8 cellular contexts compared by ENCODE assay signal in the genomic region with DNA sequence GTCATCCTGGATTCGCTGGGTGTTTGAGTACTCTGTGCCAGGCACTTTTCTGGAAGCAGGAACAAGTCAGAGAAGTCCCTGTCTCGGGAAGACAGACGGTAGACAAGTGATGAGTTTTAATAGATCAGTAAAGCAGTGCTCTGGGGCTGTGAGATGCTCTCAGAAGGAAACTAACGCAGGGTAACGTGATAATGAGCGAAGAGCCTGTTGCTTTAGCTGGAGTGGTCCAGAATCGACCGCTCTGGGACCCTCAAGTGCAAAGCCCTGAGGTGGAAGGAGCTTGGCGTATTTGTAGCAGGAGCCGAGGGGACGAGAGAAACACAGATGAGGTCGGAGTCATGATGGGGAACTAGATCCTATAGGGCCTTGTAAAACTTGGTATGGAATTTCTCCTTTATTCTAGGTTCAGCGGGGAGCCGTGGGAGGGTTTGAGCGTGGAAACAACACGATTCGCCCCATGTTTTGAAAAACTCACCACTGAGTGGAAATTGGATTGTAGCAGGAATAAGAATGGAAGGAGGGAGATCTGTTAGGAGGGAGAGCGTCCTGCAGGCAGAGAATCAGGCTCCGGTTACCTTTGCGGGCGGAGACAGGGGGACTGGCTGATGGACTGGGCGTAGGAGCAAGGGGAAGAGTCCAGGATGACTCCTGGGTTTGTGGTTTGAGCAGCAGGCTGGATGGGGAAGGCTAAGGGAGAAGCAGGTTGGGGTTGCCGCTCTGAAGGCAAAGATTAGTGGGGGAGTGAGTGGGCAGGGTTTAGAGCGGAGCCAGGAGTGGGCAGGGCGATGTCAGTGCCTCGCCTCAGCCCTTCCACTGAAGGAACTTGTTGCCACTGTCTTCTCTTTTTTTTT. TPM values are rescaled to one million over a fixed set of nuclear protein-coding genes. Genes with fewer than 3 reads are reported as not detected.
DNase-seq lines count a peak whose midpoint lies in the region; ATAC-seq, FAIRE-seq and TF ChIP-seq lines count a peak whose summit lies in the region.

No MANE protein-coding gene starts in this region.

- peaks cover 2% of the 10 kb centered on the region for H3K9me1 ChIP-seq in keratinocyte (ENCODE audit: control insufficient read depth, extremely low read depth, insufficient read depth, low read length)

- peak overlapping the region; percentile 89 for H3K4me2 ChIP-seq in keratinocyte (ENCODE audit: control insufficient read depth, extremely low read depth, insufficient read depth, low read depth, low read length)

- peaks cover 0 to 8% of the 10 kb centered on the region in 2 donors for H3K27me3 Mint-ChIP-seq in CD8-positive, alpha-beta memory T cell

- no peaks in the 10 kb centered on the region for H3K27me3 ChIP-seq in CD8-positive, alpha-beta memory T cell (ENCODE audit: insufficient read depth, low read length, poor library complexity, severe bottlenecking)
- H3K27me3 ChIP-seq in keratinocyte (ENCODE audit: control insufficient read depth, extremely low read depth, insufficient read depth, low read length) (no peaks in the 10 kb centered on the region), subcutaneous abdominal adipose tissue (ENCODE audit: control insufficient read depth in 5 of 5, insufficient read depth in 4 of 5, low read length in 5 of 5) (no peaks in the 10 kb centered on the region)

- dilution Hi-C loops in keratinocyte (cut with MboI; ENCODE audit: extremely low pct_ligation_motif_present, low sequenced_read_pairs), result no loop called here

- peaks cover 37% of the 10 kb centered on the region for H3K79me2 ChIP-seq in keratinocyte (ENCODE audit: control insufficient read depth, insufficient read depth, low read length)

- TF ChIP-seq CTCF in keratinocyte (optimal IDR thresholded peaks at IDR 0.05 in 1 of 3, IDR thresholded peaks at IDR 0.05 in 1 of 3, conservative IDR thresholded peaks at IDR 0.05 in 1 of 3; ENCODE audit: extremely low read depth in 1 of 3, insufficient read depth in 2 of 3, low read length in 3 of 3), result no peak

- peaks cover 0 to 3% (median 0%) of the 10 kb centered on the region in 5 donors for H3K9me3 Mint-ChIP-seq in CD8-positive, alpha-beta memory T cell
- no peaks in the 10 kb centered on the region for H3K9me3 Mint-ChIP-seq in activated naive CD4-positive, alpha-beta T cell treated with anti-CD3 and anti-CD28 coated beads, Interleukin-2, amount 50 U/mL, for 72 hours

- H3K4me1 ChIP-seq in CD8-positive, alpha-beta memory T cell (ENCODE audit: insufficient read depth, low read length), result peaks cover 16% of the 10 kb centered on the region
- peaks cover 18% of the 10 kb centered on the region for H3K4me1 ChIP-seq in keratinocyte (ENCODE audit: control insufficient read depth, extremely low read depth, insufficient read depth, low read length)
- H3K4me1 ChIP-seq in subcutaneous abdominal adipose tissue (ENCODE audit: control insufficient read depth in 5 of 5, insufficient read depth in 5 of 5, low read length in 5 of 5), result peaks cover 6 to 28% (median 19%) of the 10 kb centered on the region in 5 donors

- no peaks in the 10 kb centered on the region for H3K9me3 ChIP-seq in CD8-positive, alpha-beta memory T cell (ENCODE audit: low read length)
- H3K9me3 ChIP-seq in keratinocyte (ENCODE audit: control insufficient read depth, low read depth, low read length) (no peaks in the 10 kb centered on the region), subcutaneous abdominal adipose tissue (ENCODE audit: control insufficient read depth in 5 of 5, low read length in 5 of 5) (no peaks in the 10 kb centered on the region)

- POLR2A ChIA-PET in CD8-positive, alpha-beta memory T cell (lab: Charles Lee), result interaction anchor here (0.5 to 2.0 kb wide), 6 partner anchors 9 to 126 kb away, joined by 3 to 13 read pairs (median 6); partner anchors contain the start of genes JOSD2 and NR1H2

- H3K4me3 Mint-ChIP-seq in CD8-positive, alpha-beta memory T cell, result peak overlapping the region; percentile 85 to 97 (median 93)

- H3K36me3 ChIP-seq in CD8-positive, alpha-beta memory T cell (ENCODE audit: insufficient read depth, low read length), result peaks cover 8% of the 10 kb centered on the region
- H3K36me3 ChIP-seq in keratinocyte (ENCODE audit: control insufficient read depth in 2 of 2, extremely low read depth in 1 of 2, insufficient read depth in 2 of 2, low read length in 2 of 2), result peaks cover 11 to 14% of the 10 kb centered on the region in 2 experiments
- peaks cover 0 to 31% (median 28%) of the 10 kb centered on the region in 5 donors for H3K36me3 ChIP-seq in subcutaneous abdominal adipose tissue (ENCODE audit: control insufficient read depth in 5 of 5, insufficient read depth in 5 of 5, low read length in 5 of 5)

- no peak for DNase-seq in CD8-positive, alpha-beta memory T cell
- DNase-seq in HT-29 (ENCODE audit: low spot score), result peak; percentile 62
- DNase-seq in activated naive CD4-positive, alpha-beta T cell treated with anti-CD3 and anti-CD28 coated beads, Interleukin-2, amount 50 U/mL, for 72 hours (ENCODE audit: low spot score in 2 of 2), result no peak
- DNase-seq in keratinocyte (ENCODE audit: low read depth, low spot score), result no peak
- no peak for DNase-seq in epidermal melanocyte (ENCODE audit: insufficient read length, low spot score)
- DNase-seq in D341Med (ENCODE audit: low spot score), result no peak

- H3K4me3 ChIP-seq in CD8-positive, alpha-beta memory T cell (ENCODE audit: low read length), result peak overlapping the region; percentile 46
- peak overlapping the region; percentile 67 to 75 (median 70) for H3K4me3 ChIP-seq in keratinocyte (ENCODE audit: control insufficient read depth in 2 of 3, extremely low read depth in 1 of 3, insufficient read depth in 2 of 3, low read depth in 1 of 3, low read length in 3 of 3)
- H3K4me3 ChIP-seq in subcutaneous abdominal adipose tissue (ENCODE audit: low read depth in 1 of 5, low read length in 5 of 5), result peak overlapping the region; percentile 57 to 75 (median 69)

- no peaks in the 10 kb centered on the region for H4K20me1 ChIP-seq in keratinocyte (ENCODE audit: control insufficient read depth, extremely low read depth, insufficient read depth, low read length)

- peak overlapping the region; percentile 44 for H3K27ac ChIP-seq in CD8-positive, alpha-beta memory T cell (ENCODE audit: low read depth, low read length)
- H3K27ac ChIP-seq in keratinocyte (ENCODE audit: control insufficient read depth, insufficient read depth, low read length) (peak overlapping the region; percentile 60), subcutaneous abdominal adipose tissue (ENCODE audit: low read depth, low read length) (peak overlapping the region; percentile 69)

- CTCF ChIA-PET in CD8-positive, alpha-beta memory T cell (lab: Charles Lee), result interaction anchor here (1.2 to 1.6 kb wide), 3 partner anchors 16 to 399 kb away, joined by 3 to 7 read pairs (median 7); no protein-coding TSS in a partner anchor

- H3K27ac Mint-ChIP-seq in CD8-positive, alpha-beta memory T cell, result peak overlapping the region; percentile 84 to 97 (median 90)
- H3K27ac Mint-ChIP-seq in activated naive CD4-positive, alpha-beta T cell treated with anti-CD3 and anti-CD28 coated beads, Interleukin-2, amount 50 U/mL, for 72 hours, result peak overlapping the region; percentile 94 to 98

- peak overlapping the region; percentile 37 for H2AFZ ChIP-seq in keratinocyte (ENCODE audit: control insufficient read depth, low read length)

- no peak for ATAC-seq in activated naive CD4-positive, alpha-beta T cell treated with anti-CD3 and anti-CD28 coated beads, Interleukin-2, amount 50 U/mL, for 72 hours
- no peak for ATAC-seq in HG03378 (IDR thresholded peaks at IDR 0.05; ENCODE audit: unreplicated experiment)

- peaks cover 0 to 52% (median 2%) of the 10 kb centered on the region in 3 donors for H3K36me3 Mint-ChIP-seq in CD8-positive, alpha-beta memory T cell
- H3K36me3 Mint-ChIP-seq in activated naive CD4-positive, alpha-beta T cell treated with anti-CD3 and anti-CD28 coated beads, Interleukin-2, amount 50 U/mL, for 72 hours, result peaks cover 15 to 38% of the 10 kb centered on the region in 2 donors

- no peak for FAIRE-seq in keratinocyte (lab: Jason Lieb, UNC)

- H3K9ac ChIP-seq in keratinocyte (ENCODE audit: control insufficient read depth, extremely low read depth, insufficient read depth, low read length) (peak overlapping the region; percentile 72), subcutaneous abdominal adipose tissue (ENCODE audit: low read length in 5 of 5) (peak overlapping the region; percentile 22 to 78 (median 74))

- peaks cover 28 to 38% (median 32%) of the 10 kb centered on the region in 3 donors for H3K4me1 Mint-ChIP-seq in CD8-positive, alpha-beta memory T cell

RNA-seq across cellular contexts. Expression of gene POLD1, which starts 0.8 kb away (rescaled TPM):
- total RNA-seq in CD8-positive, alpha-beta memory T cell, result 100 to 1,000 TPM; 154 to 160 TPM
- 29.4 TPM for polyA plus RNA-seq in CD8-positive, alpha-beta memory T cell
- total RNA-seq in HT-29 (2014; rRNA removed; shearing (Covaris generic)), result 256 and 257 TPM in 2 replicates
- 100 to 1,000 TPM; 183 to 254 TPM for total RNA-seq in activated naive CD4-positive, alpha-beta T cell treated with anti-CD3 and anti-CD28 coated beads, Interleukin-2, amount 50 U/mL, for 72 hours
- 8.7 to 12.2 TPM (median 10.7 TPM) in 3 replicates for polyA plus RNA-seq in keratinocyte
- polyA plus RNA-seq in keratinocyte (2011; ENCODE audit: low read depth), result 15.2 TPM
- polyA plus RNA-seq in keratinocyte (2011; cell fraction: cytosol; rRNA removed), result 3.7 and 12.7 TPM in 2 replicates
- polyA plus RNA-seq in keratinocyte (2011; cell fraction: nucleus; rRNA removed), result 17.9 and 25.8 TPM in 2 replicates
- polyA plus RNA-seq in keratinocyte (2012; ENCODE audit: low replicate concordance), result 12.0 and 30.2 TPM in 2 replicates
- 13.6 to 35.0 TPM (median 17.4 TPM) in 3 replicates for polyA minus RNA-seq in keratinocyte
- 40.7 TPM for polyA minus RNA-seq in keratinocyte (2011; cell fraction: cytosol; rRNA and poly(A)+ RNA removed)
- 15.3 and 24.7 TPM in 2 replicates for polyA minus RNA-seq in keratinocyte (2011; cell fraction: nucleus; rRNA and poly(A)+ RNA removed)

RNA-seq across cellular contexts. Expression of gene NR1H2, which starts 8.7 kb away (rescaled TPM):
- 10 to 100 TPM; 79.7 to 82.3 TPM for total RNA-seq in CD8-positive, alpha-beta memory T cell
- polyA plus RNA-seq in CD8-positive, alpha-beta memory T cell, result 95.5 TPM
- 111 and 113 TPM in 2 replicates for total RNA-seq in HT-29 (2014; rRNA removed; shearing (Covaris generic))
- total RNA-seq in activated naive CD4-positive, alpha-beta T cell treated with anti-CD3 and anti-CD28 coated beads, Interleukin-2, amount 50 U/mL, for 72 hours, result 10 to 100 TPM; 51.1 to 61.2 TPM
- polyA plus RNA-seq in keratinocyte, result 19.5 to 32.3 TPM (median 27.4 TPM) in 3 replicates
- 20.5 TPM for polyA plus RNA-seq in keratinocyte (2011; ENCODE audit: low read depth)
- polyA plus RNA-seq in keratinocyte (2011; cell fraction: cytosol; rRNA removed), result 18.8 and 30.0 TPM in 2 replicates
- polyA plus RNA-seq in keratinocyte (2011; cell fraction: nucleus; rRNA removed), result 23.5 and 32.7 TPM in 2 replicates
- 33.5 and 33.7 TPM in 2 replicates for polyA plus RNA-seq in keratinocyte (2012; ENCODE audit: low replicate concordance)
- polyA minus RNA-seq in keratinocyte, result 20.0 to 33.8 TPM (median 22.9 TPM) in 3 replicates
- 35.3 TPM for polyA minus RNA-seq in keratinocyte (2011; cell fraction: cytosol; rRNA and poly(A)+ RNA removed)
- 13.3 and 15.3 TPM in 2 replicates for polyA minus RNA-seq in keratinocyte (2011; cell fraction: nucleus; rRNA and poly(A)+ RNA removed)

RNA-seq across cellular contexts. Expression of gene NAPSA, which starts 19.5 kb away (rescaled TPM):
- total RNA-seq in CD8-positive, alpha-beta memory T cell, result 10 to 100 TPM; 19.7 to 22.5 TPM
- 1.6 TPM for polyA plus RNA-seq in CD8-positive, alpha-beta memory T cell
- 0.08 and 1.2 TPM in 2 replicates for total RNA-seq in HT-29 (2014; rRNA removed; shearing (Covaris generic))
- 100 to 1,000 TPM in 1 of 2 donors, 10 to 100 TPM in 1; 90.8 to 166 TPM for total RNA-seq in activated naive CD4-positive, alpha-beta T cell treated with anti-CD3 and anti-CD28 coated beads, Interleukin-2, amount 50 U/mL, for 72 hours
- 0.51 to 2.8 TPM (median 0.94 TPM) in 3 replicates for polyA plus RNA-seq in keratinocyte
- not detected for polyA plus RNA-seq in keratinocyte (2011; ENCODE audit: low read depth)
- 0.22 and 0.31 TPM in 2 replicates for polyA plus RNA-seq in keratinocyte (2011; cell fraction: cytosol; rRNA removed)
- 6.2 and 6.7 TPM in 2 replicates for polyA plus RNA-seq in keratinocyte (2011; cell fraction: nucleus; rRNA removed)
- 0.30 and 1.2 TPM in 2 replicates for polyA plus RNA-seq in keratinocyte (2012; ENCODE audit: low replicate concordance)
- 0.67 to 0.96 TPM in 2 of 3 replicates, not detected in the other for polyA minus RNA-seq in keratinocyte
- not detected for polyA minus RNA-seq in keratinocyte (2011; cell fraction: cytosol; rRNA and poly(A)+ RNA removed)
- 0.23 and 0.63 TPM in 2 replicates for polyA minus RNA-seq in keratinocyte (2011; cell fraction: nucleus; rRNA and poly(A)+ RNA removed)

RNA-seq across cellular contexts. Expression of gene SPIB, which starts 33.8 kb away (rescaled TPM):
- total RNA-seq in CD8-positive, alpha-beta memory T cell, result 1 to 10 TPM in 1 of 2 experiments, under 1 TPM in 1; 1.00 to 2.2 TPM
- 0.52 TPM for polyA plus RNA-seq in CD8-positive, alpha-beta memory T cell
- total RNA-seq in HT-29 (2014; rRNA removed; shearing (Covaris generic)), result not detected in 2 replicates
- total RNA-seq in activated naive CD4-positive, alpha-beta T cell treated with anti-CD3 and anti-CD28 coated beads, Interleukin-2, amount 50 U/mL, for 72 hours, result 1 to 10 TPM; 1.1 to 1.2 TPM
- polyA plus RNA-seq in keratinocyte, result 0.10 TPM in 1 of 3 replicates, not detected in the others
- polyA plus RNA-seq in keratinocyte (2011; ENCODE audit: low read depth), result not detected
- polyA plus RNA-seq in keratinocyte (2011; cell fraction: cytosol; rRNA removed), result not detected in 2 replicates
- polyA plus RNA-seq in keratinocyte (2011; cell fraction: nucleus; rRNA removed), result not detected in 2 replicates
- polyA plus RNA-seq in keratinocyte (2012; ENCODE audit: low replicate concordance), result 0.07 TPM in 1 of 2 replicates, not detected in the other
- polyA minus RNA-seq in keratinocyte, result not detected in 3 replicates
- not detected for polyA minus RNA-seq in keratinocyte (2011; cell fraction: cytosol; rRNA and poly(A)+ RNA removed)
- not detected in 2 replicates for polyA minus RNA-seq in keratinocyte (2011; cell fraction: nucleus; rRNA and poly(A)+ RNA removed)

RNA-seq across cellular contexts. Expression of gene MYBPC2, which starts 47.8 kb away (rescaled TPM):
- total RNA-seq in CD8-positive, alpha-beta memory T cell, result under 1 TPM; 0.07 to 0.24 TPM
- not detected for polyA plus RNA-seq in CD8-positive, alpha-beta memory T cell
- 0.05 TPM in 1 of 2 replicates, not detected in the other for total RNA-seq in HT-29 (2014; rRNA removed; shearing (Covaris generic))
- 1 to 10 TPM in 1 of 2 donors, under 1 TPM in 1; 0.91 to 1.9 TPM for total RNA-seq in activated naive CD4-positive, alpha-beta T cell treated with anti-CD3 and anti-CD28 coated beads, Interleukin-2, amount 50 U/mL, for 72 hours
- polyA plus RNA-seq in keratinocyte, result 0.01 TPM in 1 of 3 replicates, not detected in the others
- not detected for polyA plus RNA-seq in keratinocyte (2011; ENCODE audit: low read depth)
- not detected in 2 replicates for polyA plus RNA-seq in keratinocyte (2011; cell fraction: cytosol; rRNA removed)
- not detected in 2 replicates for polyA plus RNA-seq in keratinocyte (2011; cell fraction: nucleus; rRNA removed)
- polyA plus RNA-seq in keratinocyte (2012; ENCODE audit: low replicate concordance), result not detected in 2 replicates
- polyA minus RNA-seq in keratinocyte, result not detected in 3 replicates
- polyA minus RNA-seq in keratinocyte (2011; cell fraction: cytosol; rRNA and poly(A)+ RNA removed), result not detected
- not detected in 2 replicates for polyA minus RNA-seq in keratinocyte (2011; cell fraction: nucleus; rRNA and poly(A)+ RNA removed)
